ENCODE assay signal across 1 cellular context in the genomic region with DNA sequence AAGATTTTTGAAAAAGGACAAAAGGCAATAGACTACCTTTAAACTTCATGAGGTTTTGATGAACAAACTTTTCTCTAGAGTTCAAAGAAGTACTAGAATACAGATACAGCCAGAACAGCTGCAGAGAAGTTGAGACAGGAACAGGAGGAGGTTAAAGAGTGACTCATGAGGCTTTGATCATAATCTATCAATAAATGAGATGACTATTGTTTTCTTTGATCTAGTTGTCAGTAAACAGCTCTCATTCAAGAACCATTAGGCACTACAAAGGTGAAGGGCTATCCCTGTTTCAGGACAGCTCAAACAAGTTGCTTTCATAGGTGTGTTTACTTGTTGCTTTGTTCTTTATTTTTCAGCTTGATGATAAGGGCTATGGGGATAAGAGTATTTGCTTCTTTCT.
TF ChIP-seq lines count a peak whose summit lies in the region.

No MANE protein-coding gene starts in this region.

TF ChIP-seq in HepG2, 621 proteins besides CTCF, POLR2A, EP300 and RAD21 (continued from another document):
- TF ChIP-seq RERE (CRISPR knock-in tag; IDR thresholded peaks at IDR 0.05; ENCODE audit: low read depth): peak; percentile 97
- no peak for TF ChIP-seq SOX6 (IDR thresholded peaks at IDR 0.05)
- peak; percentile 97 for TF ChIP-seq SOX6 (CRISPR knock-in tag; IDR thresholded peaks at IDR 0.05)
- TF ChIP-seq FUBP1 (CRISPR knock-in tag; IDR thresholded peaks at IDR 0.05; ENCODE audit: borderline replicate concordance): no peak
- no peak for TF ChIP-seq ZNF446 (CRISPR knock-in tag; IDR thresholded peaks at IDR 0.05)
- TF ChIP-seq NBN (conservative IDR thresholded peaks at IDR 0.05): no peak
- peak; percentile 65; the same call in 1 of the 2 replicates for TF ChIP-seq FOSL1 (CRISPR knock-in tag; IDR thresholded peaks at IDR 0.05; ENCODE audit: borderline replicate concordance)
- no peak; the same call in 1 of the 2 replicates for TF ChIP-seq ZBTB34 (CRISPR knock-in tag; IDR thresholded peaks at IDR 0.05)
- TF ChIP-seq, protein P1, sequence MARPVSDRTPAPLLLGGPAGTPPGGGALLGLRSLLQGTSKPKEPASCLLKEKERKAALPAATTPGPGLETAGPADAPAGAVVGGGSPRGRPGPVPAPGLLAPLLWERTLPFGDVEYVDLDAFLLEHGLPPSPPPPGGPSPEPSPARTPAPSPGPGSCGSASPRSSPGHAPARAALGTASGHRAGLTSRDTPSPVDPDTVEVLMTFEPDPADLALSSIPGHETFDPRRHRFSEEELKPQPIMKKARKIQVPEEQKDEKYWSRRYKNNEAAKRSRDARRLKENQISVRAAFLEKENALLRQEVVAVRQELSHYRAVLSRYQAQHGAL (CRISPR knock-in tag; IDR thresholded peaks at IDR 0.05; ENCODE audit: not compliant biosample characterization): no peak
- no peak for TF ChIP-seq IKZF4 (CRISPR knock-in tag; IDR thresholded peaks at IDR 0.05; ENCODE audit: borderline replicate concordance, low read depth, not compliant biosample characterization)
- TF ChIP-seq ARID2 (CRISPR knock-in tag; IDR thresholded peaks at IDR 0.05; ENCODE audit: borderline replicate concordance): 0 out of 2 replicates have a peak, but pooled peaks have one; percentile 27
- no peak for TF ChIP-seq ZNF337 (CRISPR knock-in tag; IDR thresholded peaks at IDR 0.05; ENCODE audit: borderline replicate concordance, low read depth)
- no peak for TF ChIP-seq ZNF549 (CRISPR knock-in tag; IDR thresholded peaks at IDR 0.05)
- TF ChIP-seq NKX3-1 (CRISPR knock-in tag; IDR thresholded peaks at IDR 0.05): no peak
- TF ChIP-seq ZNF780A (CRISPR knock-in tag; IDR thresholded peaks at IDR 0.05): no peak
- TF ChIP-seq, protein P2, sequence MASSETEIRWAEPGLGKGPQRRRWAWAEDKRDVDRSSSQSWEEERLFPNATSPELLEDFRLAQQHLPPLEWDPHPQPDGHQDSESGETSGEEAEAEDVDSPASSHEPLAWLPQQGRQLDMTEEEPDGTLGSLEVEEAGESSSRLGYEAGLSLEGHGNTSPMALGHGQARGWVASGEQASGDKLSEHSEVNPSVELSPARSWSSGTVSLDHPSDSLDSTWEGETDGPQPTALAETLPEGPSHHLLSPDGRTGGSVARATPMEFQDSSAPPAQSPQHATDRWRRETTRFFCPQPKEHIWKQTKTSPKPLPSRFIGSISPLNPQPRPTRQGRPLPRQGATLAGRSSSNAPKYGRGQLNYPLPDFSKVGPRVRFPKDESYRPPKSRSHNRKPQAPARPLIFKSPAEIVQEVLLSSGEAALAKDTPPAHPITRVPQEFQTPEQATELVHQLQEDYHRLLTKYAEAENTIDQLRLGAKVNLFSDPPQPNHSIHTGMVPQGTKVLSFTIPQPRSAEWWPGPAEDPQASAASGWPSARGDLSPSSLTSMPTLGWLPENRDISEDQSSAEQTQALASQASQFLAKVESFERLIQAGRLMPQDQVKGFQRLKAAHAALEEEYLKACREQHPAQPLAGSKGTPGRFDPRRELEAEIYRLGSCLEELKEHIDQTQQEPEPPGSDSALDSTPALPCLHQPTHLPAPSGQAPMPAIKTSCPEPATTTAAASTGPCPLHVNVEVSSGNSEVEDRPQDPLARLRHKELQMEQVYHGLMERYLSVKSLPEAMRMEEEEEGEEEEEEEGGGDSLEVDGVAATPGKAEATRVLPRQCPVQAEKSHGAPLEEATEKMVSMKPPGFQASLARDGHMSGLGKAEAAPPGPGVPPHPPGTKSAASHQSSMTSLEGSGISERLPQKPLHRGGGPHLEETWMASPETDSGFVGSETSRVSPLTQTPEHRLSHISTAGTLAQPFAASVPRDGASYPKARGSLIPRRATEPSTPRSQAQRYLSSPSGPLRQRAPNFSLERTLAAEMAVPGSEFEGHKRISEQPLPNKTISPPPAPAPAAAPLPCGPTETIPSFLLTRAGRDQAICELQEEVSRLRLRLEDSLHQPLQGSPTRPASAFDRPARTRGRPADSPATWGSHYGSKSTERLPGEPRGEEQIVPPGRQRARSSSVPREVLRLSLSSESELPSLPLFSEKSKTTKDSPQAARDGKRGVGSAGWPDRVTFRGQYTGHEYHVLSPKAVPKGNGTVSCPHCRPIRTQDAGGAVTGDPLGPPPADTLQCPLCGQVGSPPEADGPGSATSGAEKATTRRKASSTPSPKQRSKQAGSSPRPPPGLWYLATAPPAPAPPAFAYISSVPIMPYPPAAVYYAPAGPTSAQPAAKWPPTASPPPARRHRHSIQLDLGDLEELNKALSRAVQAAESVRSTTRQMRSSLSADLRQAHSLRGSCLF (CRISPR knock-in tag; IDR thresholded peaks at IDR 0.05; ENCODE audit: borderline replicate concordance): no peak
- TF ChIP-seq PTBP1 (IDR thresholded peaks at IDR 0.05; ENCODE audit: low read depth, low read length, poor library complexity, severe bottlenecking): no peak
- 0 out of 2 replicates have a peak, but pooled peaks have one; percentile 46 for TF ChIP-seq ERF (CRISPR knock-in tag; IDR thresholded peaks at IDR 0.05)
- peak; percentile 64; the same call in 1 of the 2 replicates for TF ChIP-seq ZKSCAN8 (CRISPR knock-in tag; IDR thresholded peaks at IDR 0.05; ENCODE audit: borderline replicate concordance)
- no peak for TF ChIP-seq IRX3 (CRISPR knock-in tag; IDR thresholded peaks at IDR 0.05; ENCODE audit: borderline replicate concordance, low read depth)
